20 cellular contexts compared by ENCODE assay signal in genomic region chr7:107130487-107131220, GRCh38. TPM values are rescaled to one million over a fixed set of nuclear protein-coding genes. Genes with fewer than 3 reads are reported as not detected.
DNase-seq lines count a peak whose midpoint lies in the region; ATAC-seq and TF ChIP-seq lines count a peak whose summit lies in the region.
"Had no signal": no experiment of that assay in that cellular context is flagged by ENCODE, and none has a peak within 500 bp of the region (broad histone marks: within the 10 kb centered on the region; RNA-seq: fewer than 3 reads in every experiment).

No MANE protein-coding gene starts in this region.

- peak; percentile 30 for TF ChIP-seq CTCF in C4-2B (conservative IDR thresholded peaks at IDR 0.05)
- TF ChIP-seq CTCF in HFFc6 (IDR thresholded peaks at IDR 0.05) = 0 out of 2 replicates have a peak, but pooled peaks have one; percentile 16
- TF ChIP-seq CTCF in WTC11 (IDR thresholded peaks at IDR 0.05) = no peak
- TF ChIP-seq CTCF in Calu3 (IDR thresholded peaks at IDR 0.05; ENCODE audit: unreplicated experiment) = no peak

- POLR2A ChIA-PET in WTC11 (lab: Charles Lee) = no interaction called here

- no peaks in the 10 kb centered on the region for H3K9me3 Mint-ChIP-seq in HFFc6
- peaks cover 12% of the 10 kb centered on the region for H3K9me3 Mint-ChIP-seq in WTC11
- H3K9me3 Mint-ChIP-seq in Calu3 (ENCODE audit: low read depth, unreplicated experiment) = no peaks in the 10 kb centered on the region
- H3K9me3 Mint-ChIP-seq: dendritic cell treated with granulocyte-macrophage colony-stimulating factor and Interleukin-4, amounts not matched to agents 40 ng/mL and 50 ng/mL, for 4 days; naive thymus-derived CD4-positive, alpha-beta T cell had no signal

- ATAC-seq in WTC11 (peak; percentile 96), HG02759 (IDR thresholded peaks at IDR 0.05; ENCODE audit: unreplicated experiment) (no peak), HG02678 (IDR thresholded peaks at IDR 0.05; ENCODE audit: unreplicated experiment) (no peak)
- ATAC-seq: naive thymus-derived CD4-positive, alpha-beta T cell had no signal

- H3K27ac Mint-ChIP-seq in HFFc6 (no peak overlapping the region), WTC11 (peak overlapping the region; percentile 94), Calu3 (ENCODE audit: unreplicated experiment) (no peak overlapping the region)
- H3K27ac Mint-ChIP-seq: activated naive CD8-positive, alpha-beta T cell treated with anti-CD3 and anti-CD28 coated beads, Interleukin-2, amount 10 ng/mL, durations not matched to agents 7 days and 5 days; dendritic cell treated with granulocyte-macrophage colony-stimulating factor and Interleukin-4, amounts not matched to agents 40 ng/mL and 50 ng/mL, for 4 days; naive thymus-derived CD4-positive, alpha-beta T cell had no signal

- DNase-seq in HFFc6 (no peak), WTC11 (ENCODE audit: low spot score) (no peak), iris pigment epithelial cell (ENCODE audit: low read depth) (peak; percentile 27), NCI-H524 treated with DMSO at 0.1 percent for 48 hours (lab: John Stamatoyannopoulos, UW) (no peak), Calu3 (no peak)
- DNase-seq: activated naive CD8-positive, alpha-beta T cell treated with anti-CD3 and anti-CD28 coated beads, Interleukin-2, amount 10 ng/mL, durations not matched to agents 7 days and 5 days; foreskin fibroblast; GDM1; naive thymus-derived CD4-positive, alpha-beta T cell; NCI-H446; SHP77 treated with DMSO at 0.1 percent for 48 hours; stimulated activated CD4-positive, alpha-beta T cell treated with anti-CD3 and anti-CD28 coated beads, Interleukin-4, amount 100 ng/mL, for 24 hours; stimulated activated naive CD4-positive, alpha-beta T cell; WERI-Rb-1 had no signal

- H3K27me3 Mint-ChIP-seq in HFFc6 (ENCODE audit: insufficient read depth) (peaks cover 4% of the 10 kb centered on the region; the same call in 1 of the 2 replicates), WTC11 (ENCODE audit: low read depth) (no peaks in the 10 kb centered on the region), Calu3 (ENCODE audit: unreplicated experiment) (peaks cover 2% of the 10 kb centered on the region)
- H3K27me3 Mint-ChIP-seq: dendritic cell treated with granulocyte-macrophage colony-stimulating factor and Interleukin-4, amounts not matched to agents 40 ng/mL and 50 ng/mL, for 4 days had no signal

- H3K4me3 Mint-ChIP-seq in HFFc6 (no peak overlapping the region), WTC11 (peak overlapping the region; percentile 33), Calu3 (ENCODE audit: low read depth, unreplicated experiment) (no peak overlapping the region)
- H3K4me3 Mint-ChIP-seq: activated naive CD8-positive, alpha-beta T cell treated with anti-CD3 and anti-CD28 coated beads, Interleukin-2, amount 10 ng/mL, durations not matched to agents 7 days and 5 days; dendritic cell treated with granulocyte-macrophage colony-stimulating factor and Interleukin-4, amounts not matched to agents 40 ng/mL and 50 ng/mL, for 4 days; naive thymus-derived CD4-positive, alpha-beta T cell had no signal

- no TSS peak for BruUV-seq in Calu3 (replicated peaks; lab: Mats Ljungman, UMichigan)

- H3K27ac ChIP-seq in C4-2B = no peak overlapping the region
- H3K27ac ChIP-seq: BLaER1, right atrium auricular region, WERI-Rb-1 had no signal

- H3K4me1 Mint-ChIP-seq in HFFc6 (ENCODE audit: low read depth) (no peaks in the 10 kb centered on the region), WTC11 (peaks cover 37% of the 10 kb centered on the region), Calu3 (ENCODE audit: low read depth, unreplicated experiment) (no peaks in the 10 kb centered on the region)

- H3K36me3 Mint-ChIP-seq in HFFc6 (ENCODE audit: low read depth) (no peaks in the 10 kb centered on the region), WTC11 (peaks cover 6% of the 10 kb centered on the region), Calu3 (ENCODE audit: insufficient read depth, unreplicated experiment) (no peaks in the 10 kb centered on the region)
- H3K36me3 Mint-ChIP-seq: naive thymus-derived CD4-positive, alpha-beta T cell had no signal

- CTCF ChIA-PET in WTC11 (lab: Charles Lee) (interaction anchor here (0.7 to 5.1 kb wide), 15 partner anchors 12 to 338 kb away, joined by 3 to 60 read pairs (median 5); partner anchors contain the start of genes HBP1 and PRKAR2B), Calu3 (lab: Charles Lee) (no interaction called here)

- intact Hi-C loops in Calu3 (cut with micrococcal nuclease; ENCODE audit: unreplicated experiment) = loop anchor here (10.0 kb wide), 1 partner anchor 56 kb away; no protein-coding TSS in a partner anchor

TF ChIP-seq in WTC11, 78 proteins besides CTCF, POLR2A, EP300 and RAD21:
- TF ChIP-seq ZNF121 (CRISPR knock-in tag; IDR thresholded peaks at IDR 0.05) = 0 out of 2 replicates have a peak, but pooled peaks have one; percentile 0
- no peak for TF ChIP-seq E2F1 (CRISPR knock-in tag; IDR thresholded peaks at IDR 0.05)

RNA-seq across cellular contexts. Expression of gene HBP1, which starts 38.1 kb away (rescaled TPM):
- total RNA-seq in HFFc6 (2021; fragmentation: NEBNext Ultra II Directional; extraction: Animal tissue kit (Norgen Biotek cat#: 25700)) = 10 to 100 TPM; 22.8 to 34.4 (median 28.5) TPM
- total RNA-seq in WTC11 (2021) = 27.0 to 31.0 TPM (median 29.2 TPM) in 3 replicates
- 31.1 and 32.0 TPM in 2 replicates for total RNA-seq in Calu3 (2022)

Comparison
In these comparisons a context has a peak if more than half of its experiments do, and no peak if none do; other contexts are left out.
1. CTCF ChIP-seq: peak in C4-2B (single experiment) and HFFc6 (single experiment); none in WTC11 (single experiment) and Calu3 (single experiment).